ENCODE assay signal across 15 cellular contexts in the genomic region with DNA sequence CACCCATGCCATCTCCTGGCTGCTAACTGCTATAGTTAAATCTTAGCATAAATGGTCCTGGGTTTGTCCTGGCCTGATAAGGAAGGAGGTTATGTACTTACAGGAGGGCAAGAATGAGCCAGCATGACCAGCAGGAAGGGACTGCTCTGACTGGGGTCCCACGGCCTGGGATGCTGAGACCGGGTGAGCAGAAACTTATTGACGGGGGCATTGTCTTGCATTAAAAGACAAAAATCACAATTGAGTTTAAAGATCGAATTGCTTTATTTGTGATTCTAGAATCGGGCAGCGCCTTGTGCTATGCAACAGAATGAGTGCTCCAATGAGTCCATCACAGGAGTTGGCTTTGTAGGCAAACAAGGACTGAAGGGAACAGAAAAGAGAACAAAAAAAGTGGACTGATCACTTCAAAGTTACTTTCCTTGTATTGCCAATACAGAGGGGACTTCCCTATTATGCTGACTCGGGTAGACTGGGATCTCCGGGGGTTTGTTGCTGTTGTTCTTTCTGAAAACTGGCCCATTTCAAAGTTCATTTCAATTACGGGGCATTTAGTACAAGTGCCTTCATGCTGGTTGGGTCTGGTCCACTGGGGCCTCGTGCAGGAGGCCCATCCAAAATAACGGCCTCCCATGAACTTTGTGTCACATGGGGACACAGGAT.
DNase-seq lines count a peak whose midpoint lies in the region; ATAC-seq, FAIRE-seq and TF ChIP-seq lines count a peak whose summit lies in the region.
"Had no signal": no experiment of that assay in that cellular context is flagged by ENCODE, and none has a peak within 500 bp of the region (broad histone marks: within the 10 kb centered on the region; RNA-seq: fewer than 3 reads in every experiment).

No MANE protein-coding gene starts in this region.

- no peak for TF ChIP-seq CTCF in HepG2 (CRISPR knock-in tag; IDR thresholded peaks at IDR 0.05)
- TF ChIP-seq CTCF in right lobe of liver (IDR thresholded peaks at IDR 0.05): no peak
- TF ChIP-seq CTCF in bronchial epithelial cell (IDR thresholded peaks at IDR 0.05; ENCODE audit: insufficient read depth, low read length, severe bottlenecking): no peak

- CTCF ChIA-PET in HepG2 (lab: Yijun Ruan, JAX; ENCODE audit: low intra/inter-chr PET ratio, low total read pairs): no interaction called here

- H3K4me3 ChIP-seq in HepG2 (replicated peaks in 1 of 3; ENCODE audit: insufficient read depth in 1 of 3, low read depth in 2 of 3, low read length in 3 of 3) (no peak overlapping the region), right lobe of liver (no peak overlapping the region), bronchial epithelial cell (ENCODE audit: low read depth, low read length) (no peak overlapping the region)
- H3K4me3 ChIP-seq: GM23338, HAP-1 had no signal

- H3K9me3 ChIP-seq in HepG2 (ENCODE audit: low read length) (no peaks in the 10 kb centered on the region), right lobe of liver (no peaks in the 10 kb centered on the region)
- H3K9me3 ChIP-seq: Caco-2, HAP-1 had no signal

- no peak overlapping the region for H3K9ac ChIP-seq in HepG2 (ENCODE audit: insufficient read depth, low read depth, low read length)

- peaks cover 2% of the 10 kb centered on the region; the same call in 1 of the 2 replicates for H4K20me1 ChIP-seq in HepG2 (ENCODE audit: insufficient read depth, low read length)

- H3K36me3 ChIP-seq in HepG2 (replicated peaks in 1 of 2; ENCODE audit: control insufficient read depth in 1 of 2, insufficient read depth in 2 of 2, low read length in 2 of 2) (no peaks in the 10 kb centered on the region), right lobe of liver (no peaks in the 10 kb centered on the region), bronchial epithelial cell (ENCODE audit: control insufficient read depth, insufficient read depth, low read length) (no peaks in the 10 kb centered on the region)
- H3K36me3 ChIP-seq: HAP-1 had no signal

- ATAC-seq in HepG2: no peak; the same call in 2 of the 3 replicates
- no peak for ATAC-seq in right lobe of liver
- ATAC-seq in activated naive CD4-positive, alpha-beta T cell treated with anti-CD3 and anti-CD28 coated beads, Interleukin-2, amount 50 U/mL, for 72 hours: no peak
- ATAC-seq: GM23338 had no signal

- H3K27ac ChIP-seq in HepG2 (ENCODE audit: extremely low read length, insufficient read depth, low read length): no peak overlapping the region
- no peak overlapping the region for H3K27ac ChIP-seq in right lobe of liver

- BruUV-seq in HepG2 (replicated peaks; lab: Mats Ljungman, UMichigan): no TSS peak

- no peak overlapping the region for H2AFZ ChIP-seq in HepG2 (ENCODE audit: low read length)
- H2AFZ ChIP-seq: GM23338 had no signal

- peaks cover 0 to 4% of the 10 kb centered on the region in 2 donors for H3K9me3 Mint-ChIP-seq in activated naive CD4-positive, alpha-beta T cell treated with anti-CD3 and anti-CD28 coated beads, Interleukin-2, amount 50 U/mL, for 72 hours

- no peak overlapping the region for H3K4me2 ChIP-seq in HepG2 (ENCODE audit: low read depth, low read length)
- H3K4me2 ChIP-seq: GM23338 had no signal

- no peak for TF ChIP-seq POLR2A in HepG2 (IDR thresholded peaks at IDR 0.05; ENCODE audit: insufficient read depth in 1 of 2, low read depth in 2 of 2, low read length in 2 of 2)
- TF ChIP-seq POLR2A in right lobe of liver (IDR thresholded peaks at IDR 0.05): no peak

- no peak for DNase-seq in HepG2 (ENCODE audit: low spot score)
- DNase-seq in right lobe of liver: no peak
- no peak for DNase-seq in bronchial epithelial cell (ENCODE audit: low read depth)
- DNase-seq in mesenteric fat pad (ENCODE audit: low spot score): peak; percentile 64
- no peak for DNase-seq in activated naive CD4-positive, alpha-beta T cell treated with anti-CD3 and anti-CD28 coated beads, Interleukin-2, amount 50 U/mL, for 72 hours (ENCODE audit: low spot score in 2 of 2)
- DNase-seq in NCI-H82 (lab: John Stamatoyannopoulos, UW): no peak
- no peak for DNase-seq in NCI-H774 (lab: John Stamatoyannopoulos, UW)
- DNase-seq: Caco-2; CD8-positive, alpha-beta memory T cell; DND-41; GDM1 had no signal

- no peak for TF ChIP-seq RAD21 in HepG2 (CRISPR knock-in tag; IDR thresholded peaks at IDR 0.05)

- in situ Hi-C loops in HepG2 (cut with HindIII; ENCODE audit: extremely low pct_ligation_motif_present, low pct_unique_long_range_greater_than_20kb): no loop called here

- 23% methylated on average over 11 of the region's 11 CpGs for WGBS in HepG2 (ENCODE audit: low lambda C conversion rate)
- WGBS in right lobe of liver (ENCODE audit: insufficient coverage, low coverage, low lambda C conversion rate, missing lambda C conversion rate): 70% methylated on average over 10 of the region's 11 CpGs

- H3K4me1 ChIP-seq in HepG2 (ENCODE audit: insufficient read depth, low read length): no peaks in the 10 kb centered on the region
- H3K4me1 ChIP-seq in right lobe of liver: no peaks in the 10 kb centered on the region
- H3K4me1 ChIP-seq: Caco-2, HAP-1 had no signal

- FAIRE-seq in HepG2 (lab: Jason Lieb, UNC) (no peak), bronchial epithelial cell (lab: Jason Lieb, UNC) (peak; percentile 88)
- FAIRE-seq: GM12892 had no signal

- H3K27me3 ChIP-seq in HepG2 (ENCODE audit: control insufficient read depth in 1 of 2, insufficient read depth in 2 of 2, low read length in 2 of 2) (peaks cover 11 to 63% of the 10 kb centered on the region in 2 experiments; a peak in 4 of 5 replicates), right lobe of liver (no peaks in the 10 kb centered on the region), bronchial epithelial cell (ENCODE audit: control insufficient read depth, insufficient read depth, low read length) (no peaks in the 10 kb centered on the region)

- H3K36me3 Mint-ChIP-seq in activated naive CD4-positive, alpha-beta T cell treated with anti-CD3 and anti-CD28 coated beads, Interleukin-2, amount 50 U/mL, for 72 hours: no peaks in the 10 kb centered on the region
- H3K36me3 Mint-ChIP-seq: CD14-positive monocyte; CD8-positive, alpha-beta memory T cell had no signal

- no peak overlapping the region for H3K27ac Mint-ChIP-seq in activated naive CD4-positive, alpha-beta T cell treated with anti-CD3 and anti-CD28 coated beads, Interleukin-2, amount 50 U/mL, for 72 hours
- H3K27ac Mint-ChIP-seq: CD8-positive, alpha-beta memory T cell; GM23338 had no signal

- POLR2A ChIA-PET in HepG2 (lab: Yijun Ruan, JAX): no interaction called here

- no peaks in the 10 kb centered on the region for H3K79me2 ChIP-seq in HepG2 (ENCODE audit: insufficient read depth, low read length)

- TF ChIP-seq EP300 in HepG2 (IDR thresholded peaks at IDR 0.05; ENCODE audit: low read depth in 2 of 2, low read length in 2 of 2): no peak
- no peak for TF ChIP-seq EP300 in HepG2 (CRISPR knock-in tag; IDR thresholded peaks at IDR 0.05; ENCODE audit: borderline replicate concordance)

- intact Hi-C loops in HepG2 (cut with micrococcal nuclease; ENCODE audit: unreplicated experiment) (no loop called here), right lobe of liver (cut with DNase I) (no loop called here)

TF ChIP-seq in HepG2, 621 proteins besides CTCF, POLR2A, EP300 and RAD21:
- TF ChIP-seq ISL2 (CRISPR knock-in tag; IDR thresholded peaks at IDR 0.05): no peak
- peak; percentile 5 to 58; a peak in 2 of 4 replicates for TF ChIP-seq MAFK (conservative IDR thresholded peaks at IDR 0.05 in 1 of 2, IDR thresholded peaks at IDR 0.05 in 1 of 2; ENCODE audit: low read length in 2 of 2)
- TF ChIP-seq MAFF (IDR thresholded peaks at IDR 0.05; ENCODE audit: low read depth, low read length): peak; percentile 28; the same call in 1 of the 2 replicates
